20 cellular contexts compared by ENCODE assay signal in the genomic region with DNA sequence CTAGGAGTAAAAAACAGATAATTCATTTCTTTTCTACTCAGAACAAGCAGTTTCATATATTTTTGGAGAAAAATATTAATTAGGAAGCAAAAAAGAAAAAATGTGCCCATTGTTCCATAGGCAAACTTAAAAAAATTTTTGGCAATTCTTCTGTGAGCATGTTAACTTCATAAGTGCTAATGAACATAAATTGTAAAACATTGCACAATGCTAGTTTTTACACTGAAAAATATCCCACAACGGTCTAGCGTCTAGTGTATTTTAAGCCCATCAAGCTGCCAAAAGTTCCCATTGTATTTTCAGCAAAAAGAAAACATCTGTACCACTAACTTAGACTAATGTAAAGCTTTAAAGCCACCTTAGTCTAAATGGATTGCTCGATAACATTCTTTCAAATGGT. TPM values are rescaled to one million over a fixed set of nuclear protein-coding genes. Genes with fewer than 3 reads are reported as not detected.
DNase-seq lines count a peak whose midpoint lies in the region; ATAC-seq, FAIRE-seq and TF ChIP-seq lines count a peak whose summit lies in the region.
"Had no signal": no experiment of that assay in that cellular context is flagged by ENCODE, and none has a peak within 500 bp of the region (broad histone marks: within the 10 kb centered on the region; RNA-seq: fewer than 3 reads in every experiment).

No MANE protein-coding gene starts in this region.

- H3K4me3 Mint-ChIP-seq in WTC11 = peak overlapping the region; percentile 85

- H3K56ac ChIP-seq in IMR-90 (ENCODE audit: extremely low read depth, insufficient read depth, low read length) = no peak overlapping the region

- H3K4me2 ChIP-seq in DOHH2 (ENCODE audit: low read length) (peak overlapping the region; percentile 96; the same call in 1 of the 2 replicates), IMR-90 (ENCODE audit: low read depth, low read length) (no peak overlapping the region)

- TF ChIP-seq RAD21 in IMR-90 (IDR thresholded peaks at IDR 0.05; ENCODE audit: low read length) = no peak

- H3K9me1 ChIP-seq in IMR-90 (ENCODE audit: insufficient read depth, low read length) = no peaks in the 10 kb centered on the region

- H3K14ac ChIP-seq in IMR-90 (replicated peaks; ENCODE audit: low read depth, low read length) = no peak overlapping the region

- H2BK120ac ChIP-seq in IMR-90 (ENCODE audit: low read depth, low read length) = no peak overlapping the region

- no peak overlapping the region for H4K91ac ChIP-seq in IMR-90 (ENCODE audit: insufficient read depth, low read depth, low read length)

- no peaks in the 10 kb centered on the region for H3K9me2 ChIP-seq in DOHH2 (replicated peaks; ENCODE audit: control insufficient read depth, low read length)

- no peak for TF ChIP-seq POLR2A in IMR-90 (IDR thresholded peaks at IDR 0.05; ENCODE audit: low read depth, low read length)

- H3K4me1 Mint-ChIP-seq in WTC11 = peaks cover 68% of the 10 kb centered on the region

- H4K20me1 ChIP-seq in DOHH2 (ENCODE audit: control insufficient read depth, insufficient read depth, low read depth, low read length) (0 out of 2 replicates have a peak, but pooled peaks cover 5% of the 10 kb centered on the region), IMR-90 (ENCODE audit: insufficient read depth, low read length) (peaks cover 12% of the 10 kb centered on the region)

- H3K27ac Mint-ChIP-seq in WTC11 = no peak overlapping the region
- H3K27ac Mint-ChIP-seq: T-helper 1 cell treated with Interleukin-12 subunit alpha and Interleukin-12 subunit beta and Interleukin-4 antibody, amounts not matched to agents 30 μg/mL and 1 μg/mL, for 36 hours had no signal

- no TSS peak for BruUV-seq in IMR-90 (replicated peaks; lab: Mats Ljungman, UMichigan)

- no peaks in the 10 kb centered on the region for H3K79me1 ChIP-seq in IMR-90 (ENCODE audit: low read depth in 1 of 2, low read length in 2 of 2)

- H4K5ac ChIP-seq in IMR-90 (ENCODE audit: low read depth, low read length) = no peak overlapping the region

- in situ Hi-C loops in IMR-90 (cut with MboI; ENCODE audit: low sequenced_read_pairs) (no loop called here), HAP-1 (cut with MboI; ENCODE audit: low sequenced_read_pairs) (no loop called here)

- DNase-seq in IMR-90 (no peak), WTC11 (ENCODE audit: low spot score) (no peak), NOMO-1 treated with dmso at 0.1 percent for 144 hours (lab: John Stamatoyannopoulos, UW; ENCODE audit: unreplicated experiment) (no peak), HAP-1 (ENCODE audit: low spot score in 2 of 2) (no peak), GM19239 (ENCODE audit: insufficient read length, low spot score) (no peak)
- DNase-seq in activated T-cell treated with anti-CD3 and anti-CD28 coated beads, Interleukin-2, amount 50 U/mL, for 48 hours = no peak
- DNase-seq: activated CD4-positive, alpha-beta T cell treated with anti-CD3 and anti-CD28 coated beads, Interleukin-2, amount 50 U/mL, for 48 hours; caudate nucleus; foreskin keratinocyte; HCEC 1CT; kidney; lower lobe of right lung; NCI-H1436 treated with DMSO at 0.1 percent for 48 hours; NCI-H526 treated with DMSO at 0.1 percent for 48 hours; SHP77 treated with DMSO at 0.1 percent for 48 hours; substantia nigra had no signal

- WGBS in IMR-90 (ENCODE audit: extremely low coverage in 2 of 2, insufficient read length in 1 of 2), 2 experiments = no CpG with 5 or more reads among the region's 3 CpGs
- WGBS in mesodermal cell (ENCODE audit: insufficient coverage in 2 of 2), 2 experiments = 40% methylated on average over 1 of the region's 3 CpGs; no CpG with 5 or more reads in 1 of the 2 experiments

- no peak overlapping the region for H4K8ac ChIP-seq in IMR-90 (ENCODE audit: low read depth in 2 of 2, low read length in 2 of 2)

- dilution Hi-C loops in IMR-90 (cut with HindIII; ENCODE audit: low sequenced_read_pairs, unreplicated experiment) = no loop called here

- no peak overlapping the region for H3K23ac ChIP-seq in IMR-90 (ENCODE audit: low read depth, low read length)

- H3K79me2 ChIP-seq in DOHH2 (ENCODE audit: control insufficient read depth, low read length) = peaks cover 67% of the 10 kb centered on the region

- H2BK15ac ChIP-seq in IMR-90 (ENCODE audit: low read depth, low read length) = no peak overlapping the region

- no peak overlapping the region for H2BK20ac ChIP-seq in IMR-90 (ENCODE audit: low read depth, low read length)

- H3K27me3 Mint-ChIP-seq in WTC11 (ENCODE audit: low read depth) = no peaks in the 10 kb centered on the region; the same call in none of the 2 replicates

- no peaks in the 10 kb centered on the region for H3K36me3 Mint-ChIP-seq in WTC11

- intact Hi-C loops in IMR-90 (cut with micrococcal nuclease) = no loop called here

- H2AK9ac ChIP-seq in IMR-90 (replicated peaks; ENCODE audit: low read depth, low read length, poor library complexity) = no peak overlapping the region

- H3F3A ChIP-seq in DOHH2 (ENCODE audit: control insufficient read depth, insufficient read depth) = peaks cover 9% of the 10 kb centered on the region; the same call in 1 of the 2 replicates

- ATAC-seq in IMR-90 (ENCODE audit: low read depth) (no peak), WTC11 (no peak)
- ATAC-seq: foreskin keratinocyte, lower lobe of right lung had no signal

- H3K9me3 Mint-ChIP-seq in WTC11 = no peaks in the 10 kb centered on the region
- H3K9me3 Mint-ChIP-seq: T-helper 1 cell treated with Interleukin-12 subunit alpha and Interleukin-12 subunit beta and Interleukin-4 antibody, amounts not matched to agents 30 μg/mL and 1 μg/mL, for 36 hours had no signal

- peaks cover 58% of the 10 kb centered on the region for H3K4me1 ChIP-seq in DOHH2 (ENCODE audit: control insufficient read depth, low read length)
- H3K4me1 ChIP-seq in IMR-90 (ENCODE audit: control insufficient read depth, insufficient read depth, low read length) = peaks cover 2% of the 10 kb centered on the region; the same call in 1 of the 2 replicates
- H3K4me1 ChIP-seq in mesodermal cell (ENCODE audit: control insufficient read depth, insufficient read depth, low read length, poor library complexity, severe bottlenecking) = peaks cover 38% of the 10 kb centered on the region
- H3K4me1 ChIP-seq in HAP-1 = peaks cover 9% of the 10 kb centered on the region
- H3K4me1 ChIP-seq: foreskin keratinocyte had no signal

- H3K18ac ChIP-seq in IMR-90 (ENCODE audit: low read depth, low read length) = no peak overlapping the region

- H3K27ac ChIP-seq in DOHH2 (ENCODE audit: low read depth, low read length) (no peak overlapping the region), IMR-90 (ENCODE audit: insufficient read depth, low read length) (no peak overlapping the region), mesodermal cell (ENCODE audit: low read depth, low read length, severe bottlenecking) (no peak overlapping the region)
- H3K27ac ChIP-seq: foreskin keratinocyte, lower lobe of right lung, right atrium auricular region had no signal

- H3K27me3 ChIP-seq in DOHH2 (ENCODE audit: control insufficient read depth, low read length) (peaks cover 15% of the 10 kb centered on the region), IMR-90 (ENCODE audit: control insufficient read depth, insufficient read depth, low read length) (peaks cover 60% of the 10 kb centered on the region), HAP-1 (ENCODE audit: low read depth) (no peaks in the 10 kb centered on the region)
- H3K27me3 ChIP-seq: right atrium auricular region had no signal

- H2AK5ac ChIP-seq in IMR-90 (ENCODE audit: low read depth, low read length) = no peak overlapping the region

- H2BK5ac ChIP-seq in IMR-90 (ENCODE audit: low read depth, low read length, poor library complexity, severe bottlenecking) = no peak overlapping the region

- no peak for FAIRE-seq in GM19239 (lab: Jason Lieb, UNC)
- FAIRE-seq: kidney had no signal

- CTCF ChIA-PET in IMR-90 (lab: Yijun Ruan, JAX) (no interaction called here), WTC11 (lab: Charles Lee) (interaction anchor here (1.3 to 12.2 kb wide), 4 partner anchors 9 to 83 kb away, joined by 5 to 935 read pairs (median 170); a partner anchor contains a TSS)

- TF ChIP-seq CTCF in DOHH2 (IDR thresholded peaks at IDR 0.05; ENCODE audit: low read depth, low read length, poor library complexity, severe bottlenecking) (no peak), IMR-90 (conservative IDR thresholded peaks at IDR 0.05; ENCODE audit: low read depth, low read length) (no peak), WTC11 (IDR thresholded peaks at IDR 0.05) (no peak)

- H3K9me3 ChIP-seq in DOHH2 (ENCODE audit: control insufficient read depth, insufficient read depth, low read length) = no peaks in the 10 kb centered on the region
- H3K9me3 ChIP-seq in IMR-90 (ENCODE audit: control insufficient read depth, insufficient read depth, low read length) = no peaks in the 10 kb centered on the region
- H3K9me3 ChIP-seq in mesodermal cell (ENCODE audit: control insufficient read depth, low read length) = no peaks in the 10 kb centered on the region
- no peaks in the 10 kb centered on the region for H3K9me3 ChIP-seq in HAP-1
- H3K9me3 ChIP-seq: lower lobe of right lung, right atrium auricular region had no signal

- no peak overlapping the region for H3K4ac ChIP-seq in IMR-90 (ENCODE audit: low read depth, low read length)

- H3K9ac ChIP-seq in IMR-90 (ENCODE audit: low read depth, low read length) = no peak overlapping the region

- H3K36me3 ChIP-seq in DOHH2 (ENCODE audit: control insufficient read depth, low read length) = no peaks in the 10 kb centered on the region
- no peaks in the 10 kb centered on the region for H3K36me3 ChIP-seq in IMR-90 (ENCODE audit: control insufficient read depth, insufficient read depth, low read length)
- no peaks in the 10 kb centered on the region for H3K36me3 ChIP-seq in mesodermal cell (ENCODE audit: control insufficient read depth, insufficient read depth, low read length)
- no peaks in the 10 kb centered on the region for H3K36me3 ChIP-seq in HAP-1 (replicated peaks)
- H3K36me3 ChIP-seq: lower lobe of right lung, right atrium auricular region had no signal

- no peak overlapping the region for H2AFZ ChIP-seq in IMR-90 (replicated peaks; ENCODE audit: low read length, poor library complexity)

- POLR2A ChIA-PET in IMR-90 (lab: Charles Lee; ENCODE audit: unreplicated experiment) = no interaction called here
- POLR2A ChIA-PET in WTC11 (lab: Charles Lee) = no interaction called here

- H3K4me3 ChIP-seq in DOHH2 (ENCODE audit: low read length) (no peak overlapping the region), IMR-90 (ENCODE audit: insufficient read depth, low read depth, low read length) (no peak overlapping the region), mesodermal cell (ENCODE audit: extremely low read depth, insufficient read depth, low read length, poor library complexity, severe bottlenecking) (peak overlapping the region; percentile 80), HAP-1 (no peak overlapping the region)
- H3K4me3 ChIP-seq: lower lobe of right lung, right atrium auricular region had no signal

RNA-seq across cellular contexts. Expression of a gene that starts 2.8 kb away (rescaled TPM):
- total RNA-seq in IMR-90 (2012; rRNA removed) = 0.28 and 0.36 TPM in 2 replicates
- polyA plus RNA-seq in IMR-90 (2012; rRNA removed) = 0.10 and 0.14 TPM in 2 replicates
- 0.03 TPM in 2 replicates for polyA plus RNA-seq in IMR-90 (2012; cell fraction: cytosol; rRNA removed)
- 0.46 and 0.58 TPM in 2 replicates for polyA plus RNA-seq in IMR-90 (2012; cell fraction: nucleus; rRNA removed; ENCODE audit: low replicate concordance)
- total RNA-seq in WTC11 (2021) = 164 to 222 TPM (median 218 TPM) in 3 replicates
- 30.6 TPM for polyA plus RNA-seq in mesodermal cell (2013, experiment 1 of 2)
- polyA plus RNA-seq in mesodermal cell (2013, experiment 2 of 2) = 26.5 TPM

RNA-seq across cellular contexts. Expression of a gene that starts 8.7 kb away (rescaled TPM):
- total RNA-seq in IMR-90 (2012; rRNA removed) = 1.4 and 2.0 TPM in 2 replicates
- 4.7 and 5.9 TPM in 2 replicates for polyA plus RNA-seq in IMR-90 (2012; rRNA removed)
- 5.6 and 18.2 TPM in 2 replicates for polyA plus RNA-seq in IMR-90 (2012; cell fraction: cytosol; rRNA removed)
- polyA plus RNA-seq in IMR-90 (2012; cell fraction: nucleus; rRNA removed; ENCODE audit: low replicate concordance) = 4.1 and 7.9 TPM in 2 replicates
- total RNA-seq in WTC11 (2021) = 6.7 to 11.6 TPM (median 11.2 TPM) in 3 replicates
- 13.0 TPM for polyA plus RNA-seq in mesodermal cell (2013, experiment 1 of 2)
- polyA plus RNA-seq in mesodermal cell (2013, experiment 2 of 2) = 12.8 TPM

Comparison
In these comparisons a context has a peak if more than half of its experiments do, and no peak if none do; other contexts are left out.
1. RNA of a gene that starts 2.8 kb away (total RNA-seq): 164 to 222 TPM in WTC11; 0.28 to 0.36 TPM in IMR-90; every median in the first group is over 100 times any median in the second.